Comparison of ENCODE assay signal across 8 cellular contexts in the genomic region with DNA sequence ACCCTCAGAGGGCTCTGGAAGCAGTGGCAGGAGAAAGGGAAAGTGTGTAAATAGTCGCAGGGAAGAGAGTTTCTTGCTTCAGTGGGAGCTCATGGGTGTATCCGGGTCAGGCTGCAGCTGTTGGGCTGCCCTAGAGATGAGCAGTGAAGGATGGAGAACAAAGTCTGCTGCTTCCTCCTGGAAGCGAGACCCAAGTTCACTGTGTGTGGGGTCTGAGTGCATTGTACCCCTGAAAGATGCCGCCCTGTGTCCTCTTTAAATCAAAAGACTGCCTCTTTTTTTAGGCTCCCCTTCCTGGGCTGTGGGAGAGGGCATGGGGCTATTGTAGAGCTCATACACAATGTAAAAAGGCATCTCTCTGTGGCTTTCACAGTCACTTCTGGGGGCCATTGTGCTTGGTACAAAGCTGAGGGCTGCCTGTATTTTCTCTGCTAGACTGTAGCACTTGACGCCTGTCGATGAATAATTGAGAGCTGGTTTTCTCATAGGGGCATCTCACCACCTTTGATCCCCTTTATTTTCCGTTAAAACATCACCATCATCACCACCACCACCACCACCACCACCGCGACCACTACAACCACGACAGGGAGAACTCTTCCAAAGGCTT. TPM values are rescaled to one million over a fixed set of nuclear protein-coding genes. Genes with fewer than 3 reads are reported as not detected.
DNase-seq lines count a peak whose midpoint lies in the region; ATAC-seq and TF ChIP-seq lines count a peak whose summit lies in the region.

No MANE protein-coding gene starts in this region.

- H3K36me3 ChIP-seq in KOPT-K1 (ENCODE audit: insufficient read depth, low read length), result peaks cover 10% of the 10 kb centered on the region

- peak; percentile 52 for ATAC-seq in GM19467 (IDR thresholded peaks at IDR 0.05; ENCODE audit: unreplicated experiment)
- peak; percentile 36 for ATAC-seq in left lobe of liver
- ATAC-seq in GM21381 (IDR thresholded peaks at IDR 0.05; ENCODE audit: unreplicated experiment), result no peak

- no peak for TF ChIP-seq CTCF in GM12864 (IDR thresholded peaks at IDR 0.05; ENCODE audit: low read depth, low read length, missing control alignments)

- H3K9me3 ChIP-seq in KOPT-K1 (ENCODE audit: insufficient read depth, low read length, poor library complexity, severe bottlenecking), result no peaks in the 10 kb centered on the region

- H3K27ac ChIP-seq in KOPT-K1 (ENCODE audit: low read depth, low read length, poor library complexity, severe bottlenecking), result peak overlapping the region; percentile 96

- H3K4me3 ChIP-seq in GM12864 (ENCODE audit: low read depth, low read length), result peak overlapping the region; percentile 15

- DNase-seq in GM12864 (ENCODE audit: low read depth), result no peak
- DNase-seq in left lobe of liver (ENCODE audit: low spot score), result no peak
- DNase-seq in kidney glomerular epithelial cell (lab: John Stamatoyannopoulos, UW), result no peak
- no peak for DNase-seq in NCI-H82 (lab: John Stamatoyannopoulos, UW)
- DNase-seq in central memory CD4-positive, alpha-beta T cell, result no peak

RNA-seq across cellular contexts. Expression of a gene that starts 16.7 kb away (rescaled TPM):
- total RNA-seq in left lobe of liver, result 1.2 TPM
